Comparison of ENCODE assay signal across 8 cellular contexts in genomic region chr4:122764808-122765189, GRCh38.
DNase-seq lines count a peak whose midpoint lies in the region; ATAC-seq and TF ChIP-seq lines count a peak whose summit lies in the region.

No MANE protein-coding gene starts in this region.

- peak; percentile 52 for DNase-seq in GM12865 (ENCODE audit: low read depth)
- peak; percentile 43 for DNase-seq in LoVo (ENCODE audit: low spot score)
- peak; percentile 84 for DNase-seq in fibroblast of gingiva (ENCODE audit: low read depth)
- DNase-seq in germinal center (ENCODE audit: low spot score): no peak
- DNase-seq in activated CD4-positive, CD25-positive, alpha-beta regulatory T cell treated with anti-CD3 and anti-CD28 coated beads, Interleukin-2, amount 50 U/mL, for 72 hours: no peak
- no peak for DNase-seq in coronary artery (ENCODE audit: low spot score)
- DNase-seq in retina: no peak

- peak; percentile 84 for ATAC-seq in GM21737 (IDR thresholded peaks at IDR 0.05; ENCODE audit: unreplicated experiment)

- H3K27ac ChIP-seq in coronary artery: no peak overlapping the region

- TF ChIP-seq CTCF in GM12865 (IDR thresholded peaks at IDR 0.05; ENCODE audit: insufficient read depth, low read depth, low read length, missing control alignments) (no peak), coronary artery (IDR thresholded peaks at IDR 0.05) (no peak)

- H3K4me3 ChIP-seq in GM12865 (ENCODE audit: low read depth, low read length) (no peak overlapping the region), coronary artery (no peak overlapping the region)

Comparison
In these comparisons a context has a peak if more than half of its experiments do, and no peak if none do; other contexts are left out.
1. DNase-seq: peak in GM12865 (single experiment), LoVo (single experiment) and fibroblast of gingiva (single experiment); none in germinal center (single experiment), activated CD4-positive, CD25-positive, alpha-beta regulatory T cell treated with anti-CD3 and anti-CD28 coated beads, Interleukin-2, amount 50 U/mL, for 72 hours (single experiment), coronary artery (single experiment) and retina (single experiment).